4 cellular contexts compared by ENCODE assay signal in the genomic region with DNA sequence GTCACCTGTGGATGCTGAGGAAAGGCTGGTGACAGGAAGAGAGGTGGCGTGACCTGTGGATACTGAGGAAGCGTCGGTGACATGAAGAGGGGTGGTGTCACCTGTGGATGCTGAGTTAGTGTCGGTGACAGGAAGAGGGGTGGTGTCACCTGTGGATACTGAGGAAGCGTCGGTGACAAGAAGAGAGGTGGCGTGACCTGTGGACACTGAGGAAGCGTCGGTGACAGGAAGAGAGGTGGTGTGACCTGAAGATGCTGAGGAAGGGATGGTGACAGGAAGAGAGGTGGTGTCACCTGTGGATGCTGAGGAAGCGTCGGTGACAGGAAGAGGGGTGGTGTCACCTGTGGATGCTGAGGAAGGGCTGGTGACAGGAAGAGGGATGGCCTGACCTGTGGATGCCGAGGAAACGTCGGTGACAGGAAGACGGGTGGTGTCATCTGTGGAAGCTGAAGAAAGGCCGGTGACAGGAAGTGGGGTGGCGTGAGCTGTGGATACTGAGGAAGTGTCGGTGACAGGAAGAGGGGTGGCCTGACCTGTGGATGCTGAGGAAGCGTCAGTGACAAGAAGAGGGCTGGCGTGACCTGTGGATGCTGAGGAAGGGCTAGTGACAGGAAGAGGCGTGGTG. TPM values are rescaled to one million over a fixed set of nuclear protein-coding genes. Genes with fewer than 3 reads are reported as not detected.
"Had no signal": no experiment of that assay in that cellular context is flagged by ENCODE, and none has a peak within 500 bp of the region (broad histone marks: within the 10 kb centered on the region; RNA-seq: fewer than 3 reads in every experiment).

No MANE protein-coding gene starts in this region.

RNA-seq across cellular contexts. Expression of a gene that starts 25.8 kb away (rescaled TPM):
- total RNA-seq: endothelial cell of umbilical vein, heart right ventricle, liver, osteoblast had no signal
- polyA plus RNA-seq: liver had no signal
